In the genomic region with DNA sequence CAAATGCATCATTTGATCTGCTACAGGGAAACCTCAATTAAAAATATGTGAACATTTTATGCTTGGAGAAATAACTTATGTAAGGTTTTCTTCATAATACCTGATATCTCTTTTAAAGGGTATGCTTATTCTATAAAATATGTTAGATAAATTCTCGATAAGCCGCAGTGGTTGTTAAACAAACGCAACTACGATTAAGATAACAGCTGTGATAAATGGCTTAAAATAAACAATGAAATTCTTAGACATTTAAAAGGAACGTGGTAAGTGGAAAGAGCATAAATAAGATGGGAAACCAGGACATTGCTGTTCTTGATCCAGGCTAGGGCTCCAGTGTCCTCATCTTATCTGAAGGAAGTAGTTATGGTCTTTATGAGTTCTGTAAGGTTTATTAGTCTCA, we compare ENCODE assay signal across 1 cellular context.
TF ChIP-seq lines count a peak whose summit lies in the region.

No MANE protein-coding gene starts in this region.

TF ChIP-seq in IMR-90, 13 proteins besides CTCF, POLR2A, EP300 and RAD21:
- no peak for TF ChIP-seq ELK1 (IDR thresholded peaks at IDR 0.05; ENCODE audit: borderline replicate concordance, low read depth, low read length)
- TF ChIP-seq RFX5 (IDR thresholded peaks at IDR 0.05; ENCODE audit: low read depth, low read length): no peak
- TF ChIP-seq BHLHE40 (IDR thresholded peaks at IDR 0.05; ENCODE audit: low read depth, low read length): no peak
- TF ChIP-seq, protein P1, sequence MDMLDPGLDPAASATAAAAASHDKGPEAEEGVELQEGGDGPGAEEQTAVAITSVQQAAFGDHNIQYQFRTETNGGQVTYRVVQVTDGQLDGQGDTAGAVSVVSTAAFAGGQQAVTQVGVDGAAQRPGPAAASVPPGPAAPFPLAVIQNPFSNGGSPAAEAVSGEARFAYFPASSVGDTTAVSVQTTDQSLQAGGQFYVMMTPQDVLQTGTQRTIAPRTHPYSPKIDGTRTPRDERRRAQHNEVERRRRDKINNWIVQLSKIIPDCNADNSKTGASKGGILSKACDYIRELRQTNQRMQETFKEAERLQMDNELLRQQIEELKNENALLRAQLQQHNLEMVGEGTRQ (IDR thresholded peaks at IDR 0.05; ENCODE audit: low read depth, low read length): no peak
- no peak for TF ChIP-seq MXI1 (IDR thresholded peaks at IDR 0.05; ENCODE audit: borderline replicate concordance, low read depth, low read length)
- no peak for TF ChIP-seq RCOR1 (IDR thresholded peaks at IDR 0.05; ENCODE audit: insufficient replicate concordance, low read length)
- TF ChIP-seq NFE2L2 (IDR thresholded peaks at IDR 0.05; ENCODE audit: low read depth, low read length): no peak
- TF ChIP-seq SMC3 (IDR thresholded peaks at IDR 0.05; ENCODE audit: low read depth, low read length): no peak
- TF ChIP-seq CHD1 (IDR thresholded peaks at IDR 0.05; ENCODE audit: low read depth, low read length): no peak
- TF ChIP-seq CEBPB (IDR thresholded peaks at IDR 0.05; ENCODE audit: low read depth, low read length): no peak
- no peak for TF ChIP-seq FOS (IDR thresholded peaks at IDR 0.05; ENCODE audit: low read depth, low read length)
- no peak for TF ChIP-seq MAFK (IDR thresholded peaks at IDR 0.05; ENCODE audit: low read depth, low read length)
- no peak for TF ChIP-seq MAZ (IDR thresholded peaks at IDR 0.05; ENCODE audit: borderline replicate concordance, low read depth, low read length)
